Comparison of ENCODE assay signal across 8 cellular contexts in the genomic region with DNA sequence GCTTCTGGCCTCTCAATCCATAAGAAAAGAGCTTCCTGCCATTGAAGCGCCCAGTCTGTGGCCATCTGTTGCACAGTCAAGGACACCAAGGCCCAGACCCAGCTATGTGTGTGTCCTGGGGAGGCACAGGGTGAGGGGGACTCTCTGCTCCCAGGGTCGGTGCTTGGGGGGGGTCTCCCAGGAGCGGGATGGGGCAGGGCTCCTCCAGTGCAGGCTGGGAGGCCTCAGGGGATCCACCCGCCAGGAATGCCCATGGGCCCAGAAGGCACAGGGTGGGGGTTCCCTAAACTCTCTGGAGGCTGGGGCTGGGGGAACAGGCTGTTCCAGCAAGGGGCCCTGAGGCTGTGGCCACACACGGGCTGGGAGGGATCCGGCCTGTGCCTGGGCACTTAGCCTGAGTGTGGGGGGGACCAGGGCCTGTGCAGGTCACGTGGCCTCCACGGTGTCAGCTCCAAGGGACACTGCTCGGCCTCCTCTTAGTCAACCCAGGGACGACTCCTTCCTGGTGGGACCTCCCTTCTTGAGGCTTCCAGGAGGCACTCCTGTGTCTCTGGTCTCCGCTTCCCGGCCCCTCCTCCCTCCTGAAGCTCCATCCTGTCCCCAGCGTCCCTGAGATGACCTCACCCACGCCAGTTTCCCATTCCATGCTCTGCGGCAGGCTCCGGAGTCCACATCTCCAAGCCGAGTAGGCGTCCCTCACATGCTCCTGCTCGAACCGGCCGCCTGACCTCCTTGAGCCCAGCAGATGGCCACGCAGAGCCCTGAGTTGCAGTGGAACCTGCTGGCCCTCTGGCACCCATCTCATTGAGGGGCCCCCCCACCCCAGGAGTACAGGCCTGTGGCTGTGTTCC. TPM values are rescaled to one million over a fixed set of nuclear protein-coding genes. Genes with fewer than 3 reads are reported as not detected.
DNase-seq lines count a peak whose midpoint lies in the region; ATAC-seq and TF ChIP-seq lines count a peak whose summit lies in the region.

No MANE protein-coding gene starts in this region.

- peak; percentile 55 for TF ChIP-seq CTCF in AG10803 (conservative IDR thresholded peaks at IDR 0.05; ENCODE audit: low read length)
- TF ChIP-seq CTCF in dorsolateral prefrontal cortex (IDR thresholded peaks at IDR 0.05 in 54 of 56, conservative IDR thresholded peaks at IDR 0.05 in 2 of 56; ENCODE audit: low read depth in 1 of 56, partially characterized antibody in 56 of 56) = peak in 14 of 56 donors; percentile 6 to 39 (median 22)

- ATAC-seq in GM18519 (IDR thresholded peaks at IDR 0.05; ENCODE audit: low FRiP score, unreplicated experiment) (no peak), GM21526 (IDR thresholded peaks at IDR 0.05; ENCODE audit: low FRiP score, unreplicated experiment) (no peak)

- peak overlapping the region in 57 of 59 donors; percentile 20 to 91 (median 80) for H3K27ac ChIP-seq in dorsolateral prefrontal cortex

- intact Hi-C loops in dorsolateral prefrontal cortex (cut with DNase I) (loop anchor here in 1 of 2 donors (10.0 kb wide), 1 partner anchor 77 kb away; a partner anchor contains a TSS), posterior vena cava (cut with DNase I) (no loop called here)

- DNase-seq in AG10803 (ENCODE audit: low read depth) (peak; percentile 54), MV-4-11 (lab: John Stamatoyannopoulos, UW) (peak; percentile 15), dorsolateral prefrontal cortex (peak in 9 of 10 donors; percentile 63 to 86 (median 76)), lung microvascular endothelial cell (ENCODE audit: low read depth in 2 of 2) (peak; percentile 61 to 69), posterior vena cava (ENCODE audit: low spot score) (no peak), NCI-H1105 treated with DMSO at 0.1 percent for 48 hours (lab: John Stamatoyannopoulos, UW) (no peak)

- no peak overlapping the region for H3K4me3 ChIP-seq in AG10803 (ENCODE audit: low read length)
- no peak overlapping the region for H3K4me3 ChIP-seq in dorsolateral prefrontal cortex

- H3K27me3 ChIP-seq in dorsolateral prefrontal cortex = peaks cover 0 to 2% (median 0%) of the 10 kb centered on the region in 45 donors

RNA-seq across cellular contexts. Expression of a gene that starts 23.1 kb away (rescaled TPM):
- total RNA-seq in dorsolateral prefrontal cortex = 10 to 100 TPM; 25.1 to 66.1 (median 38.0) TPM
- total RNA-seq in lung microvascular endothelial cell = 2.6 TPM in 2 replicates
- 10 to 100 TPM; 17.3 to 19.1 TPM for total RNA-seq in posterior vena cava

Comparison
In these comparisons a context has a peak if more than half of its experiments do, and no peak if none do; other contexts are left out.
1. DNase-seq: peak in AG10803 (single experiment), MV-4-11 (single experiment), dorsolateral prefrontal cortex (9 of 10) and lung microvascular endothelial cell (2 of 2); none in posterior vena cava (single experiment) and NCI-H1105 treated with DMSO at 0.1 percent for 48 hours (single experiment).